In the genomic region with DNA sequence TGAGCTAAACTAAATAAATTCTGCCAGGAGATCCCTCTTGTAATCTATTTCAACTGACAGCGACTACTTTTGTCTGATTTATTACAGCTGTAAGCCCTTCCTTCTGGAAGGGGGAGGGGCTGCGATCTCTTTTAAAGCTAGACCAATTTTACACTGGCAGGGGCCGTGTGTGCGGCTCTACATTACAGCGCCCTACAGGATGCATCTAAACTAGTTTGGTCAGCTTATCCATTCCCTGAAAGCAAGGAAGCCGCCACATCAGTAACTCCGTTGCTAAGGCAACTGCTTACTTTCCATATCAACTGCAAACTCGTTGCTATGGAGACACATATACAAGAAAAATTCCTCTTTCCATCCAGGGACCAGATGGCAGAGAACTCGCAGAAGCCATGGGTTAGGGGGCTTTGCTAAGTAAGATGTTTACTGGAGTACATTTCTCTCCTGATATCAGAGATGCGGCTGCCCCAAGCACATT, we compare ENCODE assay signal across 1 cellular context.
TF ChIP-seq lines count a peak whose summit lies in the region.

No MANE protein-coding gene starts in this region.

TF ChIP-seq in K562, 482 proteins besides CTCF, POLR2A, EP300 and RAD21 (continued from another document):
- TF ChIP-seq, protein P1, sequence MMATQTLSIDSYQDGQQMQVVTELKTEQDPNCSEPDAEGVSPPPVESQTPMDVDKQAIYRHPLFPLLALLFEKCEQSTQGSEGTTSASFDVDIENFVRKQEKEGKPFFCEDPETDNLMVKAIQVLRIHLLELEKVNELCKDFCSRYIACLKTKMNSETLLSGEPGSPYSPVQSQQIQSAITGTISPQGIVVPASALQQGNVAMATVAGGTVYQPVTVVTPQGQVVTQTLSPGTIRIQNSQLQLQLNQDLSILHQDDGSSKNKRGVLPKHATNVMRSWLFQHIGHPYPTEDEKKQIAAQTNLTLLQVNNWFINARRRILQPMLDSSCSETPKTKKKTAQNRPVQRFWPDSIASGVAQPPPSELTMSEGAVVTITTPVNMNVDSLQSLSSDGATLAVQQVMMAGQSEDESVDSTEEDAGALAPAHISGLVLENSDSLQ (IDR thresholded peaks at IDR 0.05): peak; percentile 6; the same call in 1 of the 2 replicates
- TF ChIP-seq ZNF347 (CRISPR knock-in tag; IDR thresholded peaks at IDR 0.05; ENCODE audit: low read depth): no peak
- TF ChIP-seq, protein P2, sequence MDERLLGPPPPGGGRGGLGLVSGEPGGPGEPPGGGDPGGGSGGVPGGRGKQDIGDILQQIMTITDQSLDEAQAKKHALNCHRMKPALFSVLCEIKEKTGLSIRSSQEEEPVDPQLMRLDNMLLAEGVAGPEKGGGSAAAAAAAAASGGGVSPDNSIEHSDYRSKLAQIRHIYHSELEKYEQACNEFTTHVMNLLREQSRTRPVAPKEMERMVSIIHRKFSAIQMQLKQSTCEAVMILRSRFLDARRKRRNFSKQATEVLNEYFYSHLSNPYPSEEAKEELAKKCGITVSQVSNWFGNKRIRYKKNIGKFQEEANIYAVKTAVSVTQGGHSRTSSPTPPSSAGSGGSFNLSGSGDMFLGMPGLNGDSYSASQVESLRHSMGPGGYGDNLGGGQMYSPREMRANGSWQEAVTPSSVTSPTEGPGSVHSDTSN (CRISPR knock-in tag; IDR thresholded peaks at IDR 0.05; ENCODE audit: low read depth): no peak
- TF ChIP-seq, protein P2 (tag; conservative IDR thresholded peaks at IDR 0.05; ENCODE audit: low read depth): peak; percentile 70
- TF ChIP-seq FOXJ2 (tag; IDR thresholded peaks at IDR 0.05): peak; percentile 83
- TF ChIP-seq POLR3G (IDR thresholded peaks at IDR 0.05; ENCODE audit: extremely low read depth, insufficient read length, insufficient replicate concordance): no peak
- TF ChIP-seq ADNP (tag; IDR thresholded peaks at IDR 0.05): no peak
- TF ChIP-seq ZNF12 (CRISPR knock-in tag; IDR thresholded peaks at IDR 0.05): no peak
- TF ChIP-seq ZNF79 (CRISPR knock-in tag; IDR thresholded peaks at IDR 0.05; ENCODE audit: low read depth): no peak
- TF ChIP-seq, protein P3, sequence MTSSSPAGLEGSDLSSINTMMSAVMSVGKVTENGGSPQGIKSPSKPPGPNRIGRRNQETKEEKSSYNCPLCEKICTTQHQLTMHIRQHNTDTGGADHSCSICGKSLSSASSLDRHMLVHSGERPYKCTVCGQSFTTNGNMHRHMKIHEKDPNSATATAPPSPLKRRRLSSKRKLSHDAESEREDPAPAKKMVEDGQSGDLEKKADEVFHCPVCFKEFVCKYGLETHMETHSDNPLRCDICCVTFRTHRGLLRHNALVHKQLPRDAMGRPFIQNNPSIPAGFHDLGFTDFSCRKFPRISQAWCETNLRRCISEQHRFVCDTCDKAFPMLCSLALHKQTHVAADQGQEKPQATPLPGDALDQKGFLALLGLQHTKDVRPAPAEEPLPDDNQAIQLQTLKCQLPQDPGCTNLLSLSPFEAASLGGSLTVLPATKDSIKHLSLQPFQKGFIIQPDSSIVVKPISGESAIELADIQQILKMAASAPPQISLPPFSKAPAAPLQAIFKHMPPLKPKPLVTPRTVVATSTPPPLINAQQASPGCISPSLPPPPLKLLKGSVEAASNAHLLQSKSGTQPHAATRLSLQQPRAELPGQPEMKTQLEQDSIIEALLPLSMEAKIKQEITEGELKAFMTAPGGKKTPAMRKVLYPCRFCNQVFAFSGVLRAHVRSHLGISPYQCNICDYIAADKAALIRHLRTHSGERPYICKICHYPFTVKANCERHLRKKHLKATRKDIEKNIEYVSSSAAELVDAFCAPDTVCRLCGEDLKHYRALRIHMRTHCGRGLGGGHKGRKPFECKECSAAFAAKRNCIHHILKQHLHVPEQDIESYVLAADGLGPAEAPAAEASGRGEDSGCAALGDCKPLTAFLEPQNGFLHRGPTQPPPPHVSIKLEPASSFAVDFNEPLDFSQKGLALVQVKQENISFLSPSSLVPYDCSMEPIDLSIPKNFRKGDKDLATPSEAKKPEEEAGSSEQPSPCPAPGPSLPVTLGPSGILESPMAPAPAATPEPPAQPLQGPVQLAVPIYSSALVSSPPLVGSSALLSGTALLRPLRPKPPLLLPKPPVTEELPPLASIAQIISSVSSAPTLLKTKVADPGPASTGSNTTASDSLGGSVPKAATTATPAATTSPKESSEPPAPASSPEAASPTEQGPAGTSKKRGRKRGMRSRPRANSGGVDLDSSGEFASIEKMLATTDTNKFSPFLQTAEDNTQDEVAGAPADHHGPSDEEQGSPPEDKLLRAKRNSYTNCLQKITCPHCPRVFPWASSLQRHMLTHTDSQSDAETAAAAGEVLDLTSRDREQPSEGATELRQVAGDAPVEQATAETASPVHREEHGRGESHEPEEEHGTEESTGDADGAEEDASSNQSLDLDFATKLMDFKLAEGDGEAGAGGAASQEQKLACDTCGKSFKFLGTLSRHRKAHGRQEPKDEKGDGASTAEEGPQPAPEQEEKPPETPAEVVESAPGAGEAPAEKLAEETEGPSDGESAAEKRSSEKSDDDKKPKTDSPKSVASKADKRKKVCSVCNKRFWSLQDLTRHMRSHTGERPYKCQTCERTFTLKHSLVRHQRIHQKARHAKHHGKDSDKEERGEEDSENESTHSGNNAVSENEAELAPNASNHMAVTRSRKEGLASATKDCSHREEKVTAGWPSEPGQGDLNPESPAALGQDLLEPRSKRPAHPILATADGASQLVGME (CRISPR knock-in tag; IDR thresholded peaks at IDR 0.05): no peak
